Comparison of ENCODE assay signal across 1 cellular context in genomic region chr9:19934301-19934868, GRCh38.
TF ChIP-seq lines count a peak whose summit lies in the region.

No MANE protein-coding gene starts in this region.

TF ChIP-seq in H1, 55 proteins besides CTCF, POLR2A, EP300 and RAD21 (continued from another document):
- no peak for TF ChIP-seq TEAD4 (IDR thresholded peaks at IDR 0.05; ENCODE audit: low read depth, low read length)
- TF ChIP-seq, protein P1, sequence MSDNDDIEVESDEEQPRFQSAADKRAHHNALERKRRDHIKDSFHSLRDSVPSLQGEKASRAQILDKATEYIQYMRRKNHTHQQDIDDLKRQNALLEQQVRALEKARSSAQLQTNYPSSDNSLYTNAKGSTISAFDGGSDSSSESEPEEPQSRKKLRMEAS (IDR thresholded peaks at IDR 0.05), result peak; percentile 96
- TF ChIP-seq CHD2 (IDR thresholded peaks at IDR 0.05; ENCODE audit: low read length), result no peak
- no peak for TF ChIP-seq RNF2 (IDR thresholded peaks at IDR 0.05; ENCODE audit: borderline replicate concordance, low read depth, low read length, missing control alignments, poor library complexity, severe bottlenecking)
- peak; percentile 85 for TF ChIP-seq ASH2L (IDR thresholded peaks at IDR 0.05; ENCODE audit: low read length)
- peak; percentile 87; the same call in 1 of the 2 replicates for TF ChIP-seq KDM1A (IDR thresholded peaks at IDR 0.05; ENCODE audit: borderline replicate concordance, low read length)
- peak; percentile 68; the same call in 1 of the 2 replicates for TF ChIP-seq YY1 (IDR thresholded peaks at IDR 0.05; ENCODE audit: low read depth, low read length)
- TF ChIP-seq RBBP5 (IDR thresholded peaks at IDR 0.05; ENCODE audit: borderline replicate concordance, low read depth, low read length), result no peak
- TF ChIP-seq CREB1 (IDR thresholded peaks at IDR 0.05), result no peak
